In genomic region chr2:229901819-229902218, GRCh38 we compare ENCODE assay signal across 9 cellular contexts. TPM values are rescaled to one million over a fixed set of nuclear protein-coding genes. Genes with fewer than 3 reads are reported as not detected.
DNase-seq lines count a peak whose midpoint lies in the region; ATAC-seq and TF ChIP-seq lines count a peak whose summit lies in the region.
"Had no signal": no experiment of that assay in that cellular context is flagged by ENCODE, and none has a peak within 500 bp of the region (broad histone marks: within the 10 kb centered on the region; RNA-seq: fewer than 3 reads in every experiment).

No MANE protein-coding gene starts in this region.

- peak; percentile 77 for DNase-seq in GM03348 (ENCODE audit: low spot score)
- DNase-seq in Panc1 (ENCODE audit: low read depth, low spot score) = no peak
- DNase-seq in epithelial cell of esophagus (ENCODE audit: low read depth) = peak; percentile 63
- no peak for DNase-seq in omental fat pad (ENCODE audit: low spot score)
- DNase-seq in SIG-M5 treated with dmso at 0.1 percent for 504 hours (lab: John Stamatoyannopoulos, UW; ENCODE audit: unreplicated experiment) = no peak
- DNase-seq in NK-92 treated with Interleukin-12 subunit alpha and Interleukin-12 subunit beta, amount 100 ng/mL, for 24 hours (lab: John Stamatoyannopoulos, UW) = no peak
- no peak for DNase-seq in activated CD4-positive, alpha-beta T cell treated with anti-CD3 and anti-CD28 coated beads for 4 hours
- DNase-seq: MV-4-11 had no signal

- ATAC-seq in Panc1 (peak; percentile 79), omental fat pad (ENCODE audit: low FRiP score) (peak; percentile 57), GM18867 (IDR thresholded peaks at IDR 0.05; ENCODE audit: unreplicated experiment) (no peak)

- intact Hi-C loops in Panc1 (cut with micrococcal nuclease; ENCODE audit: unreplicated experiment) = no loop called here

- TF ChIP-seq CTCF in Panc1 (IDR thresholded peaks at IDR 0.05) (no peak), epithelial cell of esophagus (IDR thresholded peaks at IDR 0.05; ENCODE audit: insufficient read depth, low read depth, low read length, missing control alignments) (no peak), omental fat pad (IDR thresholded peaks at IDR 0.05) (no peak)

- H3K27me3 ChIP-seq in Panc1 (ENCODE audit: control insufficient read depth, insufficient read depth, low read length) = no peaks in the 10 kb centered on the region

- H3K27ac ChIP-seq in Panc1 (ENCODE audit: low read length) = no peak overlapping the region

- H3K4me1 ChIP-seq in Panc1 (ENCODE audit: control insufficient read depth, insufficient read depth, low read length) = peaks cover 20% of the 10 kb centered on the region

- H3K9me3 ChIP-seq in Panc1 (ENCODE audit: control insufficient read depth, insufficient read depth, low read depth, low read length) = no peaks in the 10 kb centered on the region

- POLR2A ChIA-PET in Panc1 (lab: Charles Lee) = no interaction called here

- no TSS peak for BruUV-seq in Panc1 (replicated peaks; lab: Mats Ljungman, UMichigan)

- CTCF ChIA-PET in Panc1 (lab: Charles Lee) = no interaction called here

- H3K36me3 ChIP-seq in Panc1 (ENCODE audit: control insufficient read depth, insufficient read depth, low read length) = no peaks in the 10 kb centered on the region

- in situ Hi-C loops in Panc1 (cut with HindIII; ENCODE audit: low pct_unique_long_range_greater_than_20kb, low sequenced_read_pairs) = no loop called here

- H3K4me3 ChIP-seq in Panc1 (ENCODE audit: low read depth in 2 of 2, low read length in 2 of 2) = no peak overlapping the region
- no peak overlapping the region for H3K4me3 ChIP-seq in epithelial cell of esophagus (ENCODE audit: low read length)

RNA-seq across cellular contexts. Expression of gene TRIP12, which starts 20.0 kb away (rescaled TPM):
- total RNA-seq in Panc1 (2021; ENCODE audit: unreplicated experiment) = 368 TPM
- 119 TPM for polyA plus RNA-seq in Panc1 (2012; ENCODE audit: insufficient read length)
- total RNA-seq in omental fat pad = 100 to 1,000 TPM; 178 to 256 (median 193) TPM

RNA-seq across cellular contexts. Expression of gene FBXO36, which starts 20.5 kb away (rescaled TPM):
- 3.9 TPM for total RNA-seq in Panc1 (2021; ENCODE audit: unreplicated experiment)
- 3.7 TPM for polyA plus RNA-seq in Panc1 (2012; ENCODE audit: insufficient read length)
- total RNA-seq in omental fat pad = 1 to 10 TPM; 1.1 to 3.5 (median 2.3) TPM

Comparison
In these comparisons a context has a peak if more than half of its experiments do, and no peak if none do; other contexts are left out.
1. DNase-seq: peak in GM03348 (single experiment) and epithelial cell of esophagus (single experiment); none in Panc1 (single experiment), omental fat pad (single experiment), SIG-M5 treated with dmso at 0.1 percent for 504 hours (single experiment), NK-92 treated with Interleukin-12 subunit alpha and Interleukin-12 subunit beta, amount 100 ng/mL, for 24 hours (single experiment) and activated CD4-positive, alpha-beta T cell treated with anti-CD3 and anti-CD28 coated beads for 4 hours (0 of 2).